ENCODE assay signal across 1 cellular context in genomic region chr17:42779942-42780815, GRCh38.
TF ChIP-seq lines count a peak whose summit lies in the region.

Gene WNK4, plus strand, starts transcription at chr17:42780610. Its CDS starts 89 bp downstream, at chr17:42780699.

TF ChIP-seq in K562, 482 proteins besides CTCF, POLR2A, EP300 and RAD21 (continued from another document):
- 0 out of 2 replicates have a peak, but pooled peaks have one; percentile 20 for TF ChIP-seq ELF4 (CRISPR knock-in tag; IDR thresholded peaks at IDR 0.05)
- no peak for TF ChIP-seq ATF6 (CRISPR knock-in tag; IDR thresholded peaks at IDR 0.05)
- peak; percentile 76 for TF ChIP-seq NFIC (IDR thresholded peaks at IDR 0.05)
- TF ChIP-seq NFE2 (IDR thresholded peaks at IDR 0.05; ENCODE audit: low read depth): peak; percentile 9; the same call in 1 of the 2 replicates
- peak; percentile 15; the same call in 1 of the 2 replicates for TF ChIP-seq PKNOX1 (IDR thresholded peaks at IDR 0.05)
- peak; percentile 39 for TF ChIP-seq RBBP5 (IDR thresholded peaks at IDR 0.05; ENCODE audit: borderline replicate concordance, insufficient read depth, low read length, poor library complexity, severe bottlenecking)
- TF ChIP-seq HLTF (IDR thresholded peaks at IDR 0.05): peak; percentile 39; the same call in 1 of the 2 replicates
- TF ChIP-seq PHF20 (IDR thresholded peaks at IDR 0.05; ENCODE audit: partially characterized antibody): no peak
- TF ChIP-seq FUS (optimal IDR thresholded peaks at IDR 0.05; ENCODE audit: low read depth, low read length): no peak
- peak; percentile 67; the same call in 1 of the 2 replicates for TF ChIP-seq TFAP4 (CRISPR knock-in tag; IDR thresholded peaks at IDR 0.05; ENCODE audit: borderline replicate concordance)
- TF ChIP-seq HBP1 (CRISPR knock-in tag; IDR thresholded peaks at IDR 0.05): peak; percentile 71; the same call in 1 of the 2 replicates
- TF ChIP-seq MNT (conservative IDR thresholded peaks at IDR 0.05): peak in 1 of 2 experiments; percentile 68; a peak in 2 of 4 replicates
- peak; percentile 80 for TF ChIP-seq CXXC5 (CRISPR knock-in tag; IDR thresholded peaks at IDR 0.05)
- TF ChIP-seq ARID3B (CRISPR knock-in tag; IDR thresholded peaks at IDR 0.05; ENCODE audit: borderline replicate concordance): no peak
- TF ChIP-seq SOX6 (IDR thresholded peaks at IDR 0.05): peak; percentile 77
- TF ChIP-seq FIP1L1 (IDR thresholded peaks at IDR 0.05; ENCODE audit: low read depth, low read length, poor library complexity, severe bottlenecking): no peak
- TF ChIP-seq MTA3 (IDR thresholded peaks at IDR 0.05; ENCODE audit: borderline replicate concordance): peak; percentile 86
- TF ChIP-seq SMAD1 (IDR thresholded peaks at IDR 0.05; ENCODE audit: low read depth, low read length, partially characterized antibody): peak; percentile 87
- TF ChIP-seq TAL1 (IDR thresholded peaks at IDR 0.05): peak; percentile 90
- no peak for TF ChIP-seq CCAR2 (IDR thresholded peaks at IDR 0.05; ENCODE audit: low read depth, low read length)
- TF ChIP-seq XRCC4 (IDR thresholded peaks at IDR 0.05; ENCODE audit: extremely low read depth, insufficient read depth, insufficient read length): no peak
- TF ChIP-seq PHF8 (IDR thresholded peaks at IDR 0.05; ENCODE audit: borderline replicate concordance, low read length): peak; percentile 45; the same call in 1 of the 2 replicates
- no peak for TF ChIP-seq PTBP1 (IDR thresholded peaks at IDR 0.05; ENCODE audit: low read depth, low read length)
- TF ChIP-seq CREM (IDR thresholded peaks at IDR 0.05; ENCODE audit: low read depth): peak; percentile 83
- TF ChIP-seq MECOM (CRISPR knock-in tag; IDR thresholded peaks at IDR 0.05): no peak
